ENCODE assay signal across 7 cellular contexts in the genomic region with DNA sequence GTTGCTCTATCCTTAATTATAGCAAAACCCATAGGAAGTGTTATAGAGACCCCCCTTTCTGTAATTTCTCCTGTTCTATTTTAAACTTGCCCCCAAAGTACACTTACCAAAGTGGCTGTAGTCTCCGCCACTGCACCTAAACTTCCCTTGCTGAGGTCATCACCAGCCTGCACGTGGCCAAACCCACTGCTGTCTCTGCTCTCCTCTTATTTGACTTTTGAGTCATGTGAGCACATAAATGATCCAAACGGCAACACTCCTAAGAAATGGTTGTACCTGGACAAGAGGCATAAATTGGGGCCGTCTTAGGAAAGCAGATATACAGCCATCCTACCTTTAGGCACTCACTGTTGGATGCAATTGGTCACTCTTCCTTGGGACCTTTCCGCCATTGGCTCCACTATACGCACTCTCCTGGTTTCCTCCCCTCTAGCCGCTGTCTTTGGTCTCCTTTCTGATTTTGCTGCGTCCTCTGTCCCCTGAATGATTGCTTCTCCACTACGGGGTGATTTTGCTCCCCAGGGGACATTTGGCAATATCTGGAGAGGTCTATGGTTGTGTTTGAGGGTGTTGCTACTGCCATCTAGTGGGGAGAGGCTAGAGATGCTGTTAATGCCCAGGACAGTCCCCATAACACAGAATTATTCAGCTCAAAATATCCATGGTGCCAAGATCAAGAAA. TPM values are rescaled to one million over a fixed set of nuclear protein-coding genes. Genes with fewer than 3 reads are reported as not detected.
A peak's percentile ranks its signal among the peaks of the same experiment; 100 is the strongest.
DNase-seq lines count a peak whose midpoint lies in the region; ATAC-seq and TF ChIP-seq lines count a peak whose summit lies in the region.

No MANE protein-coding gene starts in this region.

- peak; percentile 97 for ATAC-seq in DND-41 (ENCODE audit: insufficient read depth, low read depth)
- no peak for ATAC-seq in GM19397 (IDR thresholded peaks at IDR 0.05; ENCODE audit: unreplicated experiment)

- intact Hi-C loops in activated CD4-positive, alpha-beta T cell treated with anti-CD3 and anti-CD28 coated beads, Interleukin-2, amount 10 ng/mL, durations not matched to agents 24 days and 14 days (cut with micrococcal nuclease): loop anchor here (1.0 kb wide), 1 partner anchor 209 kb away; no protein-coding TSS in a partner anchor
- intact Hi-C loops in esophagus squamous epithelium (cut with DNase I): no loop called here

- peaks cover 12% of the 10 kb centered on the region for H3K27me3 Mint-ChIP-seq in activated CD4-positive, alpha-beta T cell treated with anti-CD3 and anti-CD28 coated beads, Interleukin-2, amount 10 ng/mL, durations not matched to agents 24 days and 14 days
- H3K27me3 Mint-ChIP-seq in nephron (ENCODE audit: low read depth): peaks cover 6% of the 10 kb centered on the region

- H3K27ac ChIP-seq in DND-41 (ENCODE audit: low read length) (no peak overlapping the region), HEK293 (ENCODE audit: extremely low read depth, low read depth, low read length) (no peak overlapping the region), esophagus squamous epithelium (no peak overlapping the region)

- no peaks in the 10 kb centered on the region for H3K9me3 Mint-ChIP-seq in activated CD4-positive, alpha-beta T cell treated with anti-CD3 and anti-CD28 coated beads, Interleukin-2, amount 10 ng/mL, durations not matched to agents 24 days and 14 days
- H3K9me3 Mint-ChIP-seq in nephron: no peaks in the 10 kb centered on the region

- no peaks in the 10 kb centered on the region for H4K20me1 ChIP-seq in DND-41 (ENCODE audit: insufficient read depth, low read length)

- no peak overlapping the region for H3K9ac ChIP-seq in DND-41 (ENCODE audit: low read depth, low read length)

- no peak for TF ChIP-seq POLR2A in esophagus squamous epithelium (IDR thresholded peaks at IDR 0.05)

- peaks cover 12% of the 10 kb centered on the region for H3K27me3 ChIP-seq in DND-41 (ENCODE audit: insufficient read depth, low read length, poor library complexity)
- H3K27me3 ChIP-seq in esophagus squamous epithelium: peaks cover 0 to 10% (median 0%) of the 10 kb centered on the region in 4 donors

- no peaks in the 10 kb centered on the region for H3K79me2 ChIP-seq in DND-41 (ENCODE audit: insufficient read depth, low read length)

- H2AFZ ChIP-seq in DND-41 (ENCODE audit: low read depth, low read length): no peak overlapping the region

- H3K4me3 ChIP-seq in DND-41 (ENCODE audit: low read depth in 1 of 2, low read length in 2 of 2) (no peak overlapping the region), HEK293 (ENCODE audit: low read depth, low read length) (no peak overlapping the region), esophagus squamous epithelium (no peak overlapping the region)

- H3K9me3 ChIP-seq in DND-41 (ENCODE audit: insufficient read depth, low read length, severe bottlenecking) (no peaks in the 10 kb centered on the region), HEK293 (ENCODE audit: control insufficient read depth, insufficient read depth, low read depth, low read length) (no peaks in the 10 kb centered on the region), esophagus squamous epithelium (no peaks in the 10 kb centered on the region)

- POLR2A ChIA-PET in HEK293 (lab: Yijun Ruan, JAX): interaction anchor here (0.5 kb wide), 1 partner anchor 363 kb away, joined by 3 read pairs; no protein-coding TSS in a partner anchor

- H3K4me2 ChIP-seq in DND-41 (ENCODE audit: insufficient read depth, low read length): no peak overlapping the region

- peak; percentile 86 for TF ChIP-seq CTCF in DND-41 (IDR thresholded peaks at IDR 0.05; ENCODE audit: borderline replicate concordance, extremely low read depth, low read length, poor library complexity, severe bottlenecking)
- TF ChIP-seq CTCF in HEK293 (tag by site-specific recombination; IDR thresholded peaks at IDR 0.05): no peak; the same call in 1 of the 2 replicates
- TF ChIP-seq CTCF in esophagus squamous epithelium (IDR thresholded peaks at IDR 0.05): peak in 5 of 6 experiments; percentile 62 to 80 (median 65)
- TF ChIP-seq CTCF in nephron (IDR thresholded peaks at IDR 0.05; ENCODE audit: unreplicated experiment in 3 of 3): peak; percentile 68 to 82 (median 81)

- H3K36me3 Mint-ChIP-seq in activated CD4-positive, alpha-beta T cell treated with anti-CD3 and anti-CD28 coated beads, Interleukin-2, amount 10 ng/mL, durations not matched to agents 24 days and 14 days (ENCODE audit: low read depth): no peaks in the 10 kb centered on the region
- H3K36me3 Mint-ChIP-seq in nephron (ENCODE audit: low read depth): no peaks in the 10 kb centered on the region

- peaks cover 3% of the 10 kb centered on the region for H3K4me1 Mint-ChIP-seq in activated CD4-positive, alpha-beta T cell treated with anti-CD3 and anti-CD28 coated beads, Interleukin-2, amount 10 ng/mL, durations not matched to agents 24 days and 14 days
- H3K4me1 Mint-ChIP-seq in nephron: no peaks in the 10 kb centered on the region

- H3K36me3 ChIP-seq in DND-41 (ENCODE audit: insufficient read depth, low read length) (no peaks in the 10 kb centered on the region), HEK293 (ENCODE audit: control insufficient read depth in 2 of 2, insufficient read depth in 1 of 2, low read length in 2 of 2) (no peaks in the 10 kb centered on the region), esophagus squamous epithelium (no peaks in the 10 kb centered on the region)

- CTCF ChIA-PET in HEK293 (lab: Yijun Ruan, JAX): interaction anchor here (0.6 to 4.8 kb wide), 29 partner anchors 9 to 432 kb away, joined by 3 to 48 read pairs (median 3); a partner anchor contains a TSS

- H3K27ac Mint-ChIP-seq in activated CD4-positive, alpha-beta T cell treated with anti-CD3 and anti-CD28 coated beads, Interleukin-2, amount 10 ng/mL, durations not matched to agents 24 days and 14 days: no peak overlapping the region
- H3K27ac Mint-ChIP-seq in nephron: no peak overlapping the region

- no peak overlapping the region for H3K4me3 Mint-ChIP-seq in activated CD4-positive, alpha-beta T cell treated with anti-CD3 and anti-CD28 coated beads, Interleukin-2, amount 10 ng/mL, durations not matched to agents 24 days and 14 days
- no peak overlapping the region for H3K4me3 Mint-ChIP-seq in nephron

- H3K4me1 ChIP-seq in DND-41 (ENCODE audit: insufficient read depth, low read length) (no peaks in the 10 kb centered on the region), HEK293 (ENCODE audit: control insufficient read depth, insufficient read depth, low read length) (no peaks in the 10 kb centered on the region), esophagus squamous epithelium (peaks cover 0 to 17% (median 0%) of the 10 kb centered on the region in 3 donors)

- WGBS in esophagus squamous epithelium, 2 donors: 39 to 53% methylated on average over 7 to 8 of the region's 9 CpGs

- DNase-seq in DND-41 (peak; percentile 52), NCI-H2227 (lab: John Stamatoyannopoulos, UW; ENCODE audit: unreplicated experiment) (peak; percentile 71), esophagus squamous epithelium (lab: John Stamatoyannopoulos, UW) (no peak)
- DNase-seq in activated CD4-positive, alpha-beta T cell treated with anti-CD3 and anti-CD28 coated beads, Interleukin-2, amount 10 ng/mL, durations not matched to agents 24 days and 14 days: peak; percentile 80

TF ChIP-seq in HEK293, 187 proteins besides CTCF, POLR2A, EP300 and RAD21 (continues in another document):
- TF ChIP-seq GLIS2 (tag by site-specific recombination; IDR thresholded peaks at IDR 0.05): 0 out of 2 replicates have a peak, but pooled peaks have one; percentile 21
- no peak for TF ChIP-seq HOXA7 (CRISPR knock-in tag; IDR thresholded peaks at IDR 0.05; ENCODE audit: borderline replicate concordance)
- no peak for TF ChIP-seq ZNF202 (tag by site-specific recombination; IDR thresholded peaks at IDR 0.05; ENCODE audit: borderline replicate concordance)
- TF ChIP-seq ZBTB17 (tag by site-specific recombination; IDR thresholded peaks at IDR 0.05): no peak
- TF ChIP-seq ZNF654 (tag by site-specific recombination; IDR thresholded peaks at IDR 0.05; ENCODE audit: low read depth): peak; percentile 69
- TF ChIP-seq GLIS1 (tag by site-specific recombination; IDR thresholded peaks at IDR 0.05): peak; percentile 83
- TF ChIP-seq, protein P1, sequence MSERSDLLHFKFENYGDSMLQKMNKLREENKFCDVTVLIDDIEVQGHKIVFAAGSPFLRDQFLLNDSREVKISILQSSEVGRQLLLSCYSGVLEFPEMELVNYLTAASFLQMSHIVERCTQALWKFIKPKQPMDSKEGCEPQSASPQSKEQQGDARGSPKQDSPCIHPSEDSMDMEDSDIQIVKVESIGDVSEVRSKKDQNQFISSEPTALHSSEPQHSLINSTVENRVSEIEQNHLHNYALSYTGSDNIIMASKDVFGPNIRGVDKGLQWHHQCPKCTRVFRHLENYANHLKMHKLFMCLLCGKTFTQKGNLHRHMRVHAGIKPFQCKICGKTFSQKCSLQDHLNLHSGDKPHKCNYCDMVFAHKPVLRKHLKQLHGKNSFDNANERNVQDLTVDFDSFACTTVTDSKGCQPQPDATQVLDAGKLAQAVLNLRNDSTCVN (tag by site-specific recombination; optimal IDR thresholded peaks at IDR 0.05): no peak
- 0 out of 2 replicates have a peak, but pooled peaks have one; percentile 33 for TF ChIP-seq ZNF660 (tag by site-specific recombination; IDR thresholded peaks at IDR 0.05)
- no peak for TF ChIP-seq ZNF157 (tag by site-specific recombination; IDR thresholded peaks at IDR 0.05)
- TF ChIP-seq OVOL3 (tag by site-specific recombination; IDR thresholded peaks at IDR 0.05): no peak
- no peak for TF ChIP-seq ZNF610 (tag by site-specific recombination; IDR thresholded peaks at IDR 0.05; ENCODE audit: borderline replicate concordance)

RNA-seq across cellular contexts. Expression of a gene that starts 19.2 kb away (rescaled TPM):
- total RNA-seq in activated CD4-positive, alpha-beta T cell treated with anti-CD3 and anti-CD28 coated beads, Interleukin-2, amount 10 ng/mL, durations not matched to agents 24 days and 14 days: not detected in 2 replicates
- 100 to 1,000 TPM in 1 of 4 donors, 1 to 10 TPM in 2, not detected in 1; 7.3 to 223 (median 7.7) TPM for total RNA-seq in esophagus squamous epithelium

RNA-seq across cellular contexts. Expression of a gene that starts 46.7 kb away (rescaled TPM):
- 0.23 TPM in 1 of 2 replicates, not detected in the other for total RNA-seq in activated CD4-positive, alpha-beta T cell treated with anti-CD3 and anti-CD28 coated beads, Interleukin-2, amount 10 ng/mL, durations not matched to agents 24 days and 14 days
- 100 to 1,000 TPM in 3 of 4 donors, 10 to 100 TPM in 1; 54.9 to 254 (median 207) TPM for total RNA-seq in esophagus squamous epithelium

RNA-seq across cellular contexts. Expression of a gene that starts 47.6 kb away (rescaled TPM):
- total RNA-seq in activated CD4-positive, alpha-beta T cell treated with anti-CD3 and anti-CD28 coated beads, Interleukin-2, amount 10 ng/mL, durations not matched to agents 24 days and 14 days: not detected in 2 replicates
- total RNA-seq in esophagus squamous epithelium: 1 to 10 TPM in 1 of 4 donors, not detected in 3; 1.3 TPM

Comparison
In these comparisons a context has a peak if more than half of its experiments do, and no peak if none do; other contexts are left out.
1. RNA of a gene that starts 46.7 kb away (total RNA-seq): 54.9 to 254 TPM in esophagus squamous epithelium; 0.23 TPM in activated CD4-positive, alpha-beta T cell treated with anti-CD3 and anti-CD28 coated beads, Interleukin-2, amount 10 ng/mL, durations not matched to agents 24 days and 14 days; every median in the first group is over 10 times any median in the second.